In genomic region chr6:135306166-135306565, GRCh38 we compare ENCODE assay signal across 13 cellular contexts.
DNase-seq lines count a peak whose midpoint lies in the region; ATAC-seq and TF ChIP-seq lines count a peak whose summit lies in the region.
"Had no signal": no experiment of that assay in that cellular context is flagged by ENCODE, and none has a peak within 500 bp of the region (broad histone marks: within the 10 kb centered on the region; RNA-seq: fewer than 3 reads in every experiment).

No MANE protein-coding gene starts in this region.

- H3K4me1 Mint-ChIP-seq in CD14-positive monocyte, result peaks cover 29% of the 10 kb centered on the region
- peaks cover 39% of the 10 kb centered on the region for H3K4me1 Mint-ChIP-seq in dendritic cell treated with granulocyte-macrophage colony-stimulating factor and Interleukin-4, amounts not matched to agents 40 ng/mL and 50 ng/mL, for 4 days (ENCODE audit: low read depth)
- H3K4me1 Mint-ChIP-seq: H9 had no signal

- H3K36me3 ChIP-seq in BLaER1 (peaks cover 5% of the 10 kb centered on the region; the same call in 1 of the 2 replicates), Karpas-422 (ENCODE audit: insufficient read depth, low read length) (no peaks in the 10 kb centered on the region)

- H3K27ac ChIP-seq in BLaER1 (no peak overlapping the region), Karpas-422 (ENCODE audit: low read length) (peak overlapping the region; percentile 76)
- H3K27ac ChIP-seq: C4-2B, KMS-11 had no signal

- H3K9me3 ChIP-seq in BLaER1 (peaks cover 8% of the 10 kb centered on the region; the same call in 1 of the 2 replicates), Karpas-422 (ENCODE audit: low read length) (no peaks in the 10 kb centered on the region)

- peak overlapping the region; percentile 75 for H3K4me2 ChIP-seq in BLaER1
- H3K4me2 ChIP-seq in Karpas-422 (ENCODE audit: low read depth, low read length, poor library complexity, severe bottlenecking), result peak overlapping the region; percentile 66
- H3K4me2 ChIP-seq: KMS-11 had no signal

- no peaks in the 10 kb centered on the region for H3K36me3 Mint-ChIP-seq in CD14-positive monocyte
- H3K36me3 Mint-ChIP-seq in dendritic cell treated with granulocyte-macrophage colony-stimulating factor and Interleukin-4, amounts not matched to agents 40 ng/mL and 50 ng/mL, for 4 days (ENCODE audit: low read depth), result no peaks in the 10 kb centered on the region

- ATAC-seq in GM19395 (IDR thresholded peaks at IDR 0.05; ENCODE audit: unreplicated experiment), result no peak
- ATAC-seq: CD8-positive, alpha-beta T cell had no signal

- H3K27me3 Mint-ChIP-seq in CD14-positive monocyte (ENCODE audit: low read depth in 3 of 3), result peaks cover 0 to 2% (median 0%) of the 10 kb centered on the region in 3 donors
- H3K27me3 Mint-ChIP-seq in dendritic cell treated with granulocyte-macrophage colony-stimulating factor and Interleukin-4, amounts not matched to agents 40 ng/mL and 50 ng/mL, for 4 days, result peaks cover 6% of the 10 kb centered on the region
- H3K27me3 Mint-ChIP-seq: B cell had no signal

- H3K4me1 ChIP-seq in BLaER1 (peaks cover 14% of the 10 kb centered on the region), Karpas-422 (ENCODE audit: low read length) (peaks cover 26% of the 10 kb centered on the region)

- peak overlapping the region; percentile 26; the same call in 1 of the 2 replicates for H2AFZ ChIP-seq in Karpas-422 (ENCODE audit: low read length)

- peak overlapping the region in 4 of 7 donors; percentile 65 to 84 (median 78) for H3K27ac Mint-ChIP-seq in CD14-positive monocyte
- H3K27ac Mint-ChIP-seq in dendritic cell treated with granulocyte-macrophage colony-stimulating factor and Interleukin-4, amounts not matched to agents 40 ng/mL and 50 ng/mL, for 4 days, result peak overlapping the region; percentile 8
- H3K27ac Mint-ChIP-seq: B cell; CD8-positive, alpha-beta T cell; H9 had no signal

- H3K9me3 Mint-ChIP-seq in CD14-positive monocyte, result no peaks in the 10 kb centered on the region
- H3K9me3 Mint-ChIP-seq in dendritic cell treated with granulocyte-macrophage colony-stimulating factor and Interleukin-4, amounts not matched to agents 40 ng/mL and 50 ng/mL, for 4 days, result no peaks in the 10 kb centered on the region
- H3K9me3 Mint-ChIP-seq: H9 had no signal

- no peaks in the 10 kb centered on the region for H3K79me2 ChIP-seq in Karpas-422 (ENCODE audit: low read length)

- peak overlapping the region; percentile 3 to 64 for H3K4me3 Mint-ChIP-seq in CD14-positive monocyte
- peak overlapping the region; percentile 8 for H3K4me3 Mint-ChIP-seq in dendritic cell treated with granulocyte-macrophage colony-stimulating factor and Interleukin-4, amounts not matched to agents 40 ng/mL and 50 ng/mL, for 4 days
- H3K4me3 Mint-ChIP-seq: B cell; CD8-positive, alpha-beta T cell; H9 had no signal

- H4K20me1 ChIP-seq in BLaER1 (no peaks in the 10 kb centered on the region), Karpas-422 (ENCODE audit: insufficient read depth, low read depth, low read length) (no peaks in the 10 kb centered on the region)

- H3K4me3 ChIP-seq in BLaER1 (no peak overlapping the region), Karpas-422 (ENCODE audit: low read length) (peak overlapping the region; percentile 33; the same call in 1 of the 2 replicates)

- no peak overlapping the region for H3K9ac ChIP-seq in BLaER1
- H3K9ac ChIP-seq in Karpas-422 (ENCODE audit: low read length), result no peak overlapping the region
- H3K9ac ChIP-seq: KMS-11 had no signal

- H3K27me3 ChIP-seq in BLaER1, result no peaks in the 10 kb centered on the region
- H3K27me3 ChIP-seq in Karpas-422 (ENCODE audit: low read length), result no peaks in the 10 kb centered on the region

- DNase-seq in CD14-positive monocyte (ENCODE audit: low spot score) (no peak), Karpas-422 (no peak), NK-92 (lab: John Stamatoyannopoulos, UW; ENCODE audit: unreplicated experiment) (no peak), NCI-H2196 (lab: John Stamatoyannopoulos, UW; ENCODE audit: unreplicated experiment) (no peak)
- DNase-seq: Calu3; CD8-positive, alpha-beta T cell; H9 had no signal

- H3K9me2 ChIP-seq in Karpas-422 (replicated peaks; ENCODE audit: insufficient read depth, low read length), result no peaks in the 10 kb centered on the region

- no peak for TF ChIP-seq CTCF in CD14-positive monocyte (IDR thresholded peaks at IDR 0.05)

- intact Hi-C loops in CD14-positive monocyte (cut with micrococcal nuclease), result no loop called here
- intact Hi-C loops in dendritic cell treated with granulocyte-macrophage colony-stimulating factor and Interleukin-4, amounts not matched to agents 40 ng/mL and 50 ng/mL, for 4 days (cut with micrococcal nuclease), result no loop called here
